ENCODE assay signal across 1 cellular context in the genomic region with DNA sequence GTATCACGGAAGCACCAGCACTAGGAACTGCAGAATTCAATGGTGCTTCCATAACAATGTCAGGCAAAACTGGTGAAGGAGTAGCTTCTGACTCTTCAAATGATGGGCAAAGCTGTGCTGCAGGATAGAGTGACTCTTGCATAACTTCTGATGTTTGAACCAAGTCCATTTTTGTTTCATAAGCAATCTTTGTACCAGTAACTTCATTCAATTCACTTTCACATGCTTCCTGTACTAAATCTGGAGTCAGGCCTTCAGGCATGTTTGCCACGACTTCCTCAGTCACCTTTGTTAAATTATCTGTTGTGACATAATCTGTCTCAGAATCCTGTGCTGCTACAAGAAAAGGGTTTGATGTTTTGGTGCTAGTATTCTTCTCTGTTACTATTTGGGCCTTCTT.
TF ChIP-seq lines count a peak whose summit lies in the region.

No MANE protein-coding gene starts in this region.

TF ChIP-seq in HepG2, 621 proteins besides CTCF, POLR2A, EP300 and RAD21 (continued from another document and continues in another):
- no peak for TF ChIP-seq NBN (conservative IDR thresholded peaks at IDR 0.05)
- TF ChIP-seq ZNF839 (CRISPR knock-in tag; IDR thresholded peaks at IDR 0.05; ENCODE audit: borderline replicate concordance), result no peak
- TF ChIP-seq NFIB (CRISPR knock-in tag; IDR thresholded peaks at IDR 0.05; ENCODE audit: borderline replicate concordance), result 0 out of 2 replicates have a peak, but pooled peaks have one; percentile 45
- TF ChIP-seq MAFF (IDR thresholded peaks at IDR 0.05; ENCODE audit: low read depth, low read length), result peak; percentile 53
- no peak for TF ChIP-seq ONECUT2 (CRISPR knock-in tag; IDR thresholded peaks at IDR 0.05)
- no peak for TF ChIP-seq ZNF616 (CRISPR knock-in tag; IDR thresholded peaks at IDR 0.05; ENCODE audit: low read depth)
- TF ChIP-seq, protein P1, sequence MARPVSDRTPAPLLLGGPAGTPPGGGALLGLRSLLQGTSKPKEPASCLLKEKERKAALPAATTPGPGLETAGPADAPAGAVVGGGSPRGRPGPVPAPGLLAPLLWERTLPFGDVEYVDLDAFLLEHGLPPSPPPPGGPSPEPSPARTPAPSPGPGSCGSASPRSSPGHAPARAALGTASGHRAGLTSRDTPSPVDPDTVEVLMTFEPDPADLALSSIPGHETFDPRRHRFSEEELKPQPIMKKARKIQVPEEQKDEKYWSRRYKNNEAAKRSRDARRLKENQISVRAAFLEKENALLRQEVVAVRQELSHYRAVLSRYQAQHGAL (CRISPR knock-in tag; IDR thresholded peaks at IDR 0.05; ENCODE audit: not compliant biosample characterization), result no peak
- TF ChIP-seq, protein P2, sequence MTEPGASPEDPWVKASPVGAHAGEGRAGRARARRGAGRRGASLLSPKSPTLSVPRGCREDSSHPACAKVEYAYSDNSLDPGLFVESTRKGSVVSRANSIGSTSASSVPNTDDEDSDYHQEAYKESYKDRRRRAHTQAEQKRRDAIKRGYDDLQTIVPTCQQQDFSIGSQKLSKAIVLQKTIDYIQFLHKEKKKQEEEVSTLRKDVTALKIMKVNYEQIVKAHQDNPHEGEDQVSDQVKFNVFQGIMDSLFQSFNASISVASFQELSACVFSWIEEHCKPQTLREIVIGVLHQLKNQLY (CRISPR knock-in tag; IDR thresholded peaks at IDR 0.05), result peak; percentile 59; the same call in 1 of the 2 replicates
- TF ChIP-seq TBX2 (CRISPR knock-in tag; IDR thresholded peaks at IDR 0.05; ENCODE audit: borderline replicate concordance), result peak; percentile 30; the same call in 1 of the 2 replicates
- TF ChIP-seq, protein P3, sequence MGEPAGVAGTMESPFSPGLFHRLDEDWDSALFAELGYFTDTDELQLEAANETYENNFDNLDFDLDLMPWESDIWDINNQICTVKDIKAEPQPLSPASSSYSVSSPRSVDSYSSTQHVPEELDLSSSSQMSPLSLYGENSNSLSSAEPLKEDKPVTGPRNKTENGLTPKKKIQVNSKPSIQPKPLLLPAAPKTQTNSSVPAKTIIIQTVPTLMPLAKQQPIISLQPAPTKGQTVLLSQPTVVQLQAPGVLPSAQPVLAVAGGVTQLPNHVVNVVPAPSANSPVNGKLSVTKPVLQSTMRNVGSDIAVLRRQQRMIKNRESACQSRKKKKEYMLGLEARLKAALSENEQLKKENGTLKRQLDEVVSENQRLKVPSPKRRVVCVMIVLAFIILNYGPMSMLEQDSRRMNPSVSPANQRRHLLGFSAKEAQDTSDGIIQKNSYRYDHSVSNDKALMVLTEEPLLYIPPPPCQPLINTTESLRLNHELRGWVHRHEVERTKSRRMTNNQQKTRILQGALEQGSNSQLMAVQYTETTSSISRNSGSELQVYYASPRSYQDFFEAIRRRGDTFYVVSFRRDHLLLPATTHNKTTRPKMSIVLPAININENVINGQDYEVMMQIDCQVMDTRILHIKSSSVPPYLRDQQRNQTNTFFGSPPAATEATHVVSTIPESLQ (CRISPR knock-in tag; conservative IDR thresholded peaks at IDR 0.05), result 0 out of 2 replicates have a peak, but pooled peaks have one; percentile 33
- TF ChIP-seq SNAPC2 (CRISPR knock-in tag; IDR thresholded peaks at IDR 0.05), result peak; percentile 70; the same call in 1 of the 2 replicates
- TF ChIP-seq, protein P4, sequence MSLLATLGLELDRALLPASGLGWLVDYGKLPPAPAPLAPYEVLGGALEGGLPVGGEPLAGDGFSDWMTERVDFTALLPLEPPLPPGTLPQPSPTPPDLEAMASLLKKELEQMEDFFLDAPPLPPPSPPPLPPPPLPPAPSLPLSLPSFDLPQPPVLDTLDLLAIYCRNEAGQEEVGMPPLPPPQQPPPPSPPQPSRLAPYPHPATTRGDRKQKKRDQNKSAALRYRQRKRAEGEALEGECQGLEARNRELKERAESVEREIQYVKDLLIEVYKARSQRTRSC (CRISPR knock-in tag; IDR thresholded peaks at IDR 0.05; ENCODE audit: low read depth), result no peak
- TF ChIP-seq, protein P5, sequence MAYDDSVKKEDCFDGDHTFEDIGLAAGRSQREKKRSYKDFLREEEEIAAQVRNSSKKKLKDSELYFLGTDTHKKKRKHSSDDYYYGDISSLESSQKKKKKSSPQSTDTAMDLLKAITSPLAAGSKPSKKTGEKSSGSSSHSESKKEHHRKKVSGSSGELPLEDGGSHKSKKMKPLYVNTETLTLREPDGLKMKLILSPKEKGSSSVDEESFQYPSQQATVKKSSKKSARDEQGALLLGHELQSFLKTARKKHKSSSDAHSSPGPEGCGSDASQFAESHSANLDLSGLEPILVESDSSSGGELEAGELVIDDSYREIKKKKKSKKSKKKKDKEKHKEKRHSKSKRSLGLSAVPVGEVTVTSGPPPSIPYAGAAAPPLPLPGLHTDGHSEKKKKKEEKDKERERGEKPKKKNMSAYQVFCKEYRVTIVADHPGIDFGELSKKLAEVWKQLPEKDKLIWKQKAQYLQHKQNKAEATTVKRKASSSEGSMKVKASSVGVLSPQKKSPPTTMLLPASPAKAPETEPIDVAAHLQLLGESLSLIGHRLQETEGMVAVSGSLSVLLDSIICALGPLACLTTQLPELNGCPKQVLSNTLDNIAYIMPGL (CRISPR knock-in tag; IDR thresholded peaks at IDR 0.05; ENCODE audit: borderline replicate concordance in 1 of 2, low read depth in 1 of 2), result peak in 1 of 2 experiments; percentile 19; a peak in 1 of 4 replicates
- no peak for TF ChIP-seq ZNF124 (CRISPR knock-in tag; IDR thresholded peaks at IDR 0.05)
- TF ChIP-seq GLI4 (CRISPR knock-in tag; IDR thresholded peaks at IDR 0.05; ENCODE audit: borderline replicate concordance), result no peak
- TF ChIP-seq ADNP (CRISPR knock-in tag; IDR thresholded peaks at IDR 0.05), result no peak
- TF ChIP-seq KMT2A (CRISPR knock-in tag; IDR thresholded peaks at IDR 0.05), result peak; percentile 53; the same call in 1 of the 2 replicates
- TF ChIP-seq ZNF790 (CRISPR knock-in tag; IDR thresholded peaks at IDR 0.05; ENCODE audit: borderline replicate concordance), result no peak
- TF ChIP-seq, protein P6, sequence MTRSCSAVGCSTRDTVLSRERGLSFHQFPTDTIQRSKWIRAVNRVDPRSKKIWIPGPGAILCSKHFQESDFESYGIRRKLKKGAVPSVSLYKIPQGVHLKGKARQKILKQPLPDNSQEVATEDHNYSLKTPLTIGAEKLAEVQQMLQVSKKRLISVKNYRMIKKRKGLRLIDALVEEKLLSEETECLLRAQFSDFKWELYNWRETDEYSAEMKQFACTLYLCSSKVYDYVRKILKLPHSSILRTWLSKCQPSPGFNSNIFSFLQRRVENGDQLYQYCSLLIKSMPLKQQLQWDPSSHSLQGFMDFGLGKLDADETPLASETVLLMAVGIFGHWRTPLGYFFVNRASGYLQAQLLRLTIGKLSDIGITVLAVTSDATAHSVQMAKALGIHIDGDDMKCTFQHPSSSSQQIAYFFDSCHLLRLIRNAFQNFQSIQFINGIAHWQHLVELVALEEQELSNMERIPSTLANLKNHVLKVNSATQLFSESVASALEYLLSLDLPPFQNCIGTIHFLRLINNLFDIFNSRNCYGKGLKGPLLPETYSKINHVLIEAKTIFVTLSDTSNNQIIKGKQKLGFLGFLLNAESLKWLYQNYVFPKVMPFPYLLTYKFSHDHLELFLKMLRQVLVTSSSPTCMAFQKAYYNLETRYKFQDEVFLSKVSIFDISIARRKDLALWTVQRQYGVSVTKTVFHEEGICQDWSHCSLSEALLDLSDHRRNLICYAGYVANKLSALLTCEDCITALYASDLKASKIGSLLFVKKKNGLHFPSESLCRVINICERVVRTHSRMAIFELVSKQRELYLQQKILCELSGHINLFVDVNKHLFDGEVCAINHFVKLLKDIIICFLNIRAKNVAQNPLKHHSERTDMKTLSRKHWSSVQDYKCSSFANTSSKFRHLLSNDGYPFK (CRISPR knock-in tag; IDR thresholded peaks at IDR 0.05; ENCODE audit: borderline replicate concordance), result no peak
- TF ChIP-seq RARA (CRISPR knock-in tag; IDR thresholded peaks at IDR 0.05), result peak; percentile 68
- TF ChIP-seq SP2 (CRISPR knock-in tag; IDR thresholded peaks at IDR 0.05), result no peak
- TF ChIP-seq, protein P7, sequence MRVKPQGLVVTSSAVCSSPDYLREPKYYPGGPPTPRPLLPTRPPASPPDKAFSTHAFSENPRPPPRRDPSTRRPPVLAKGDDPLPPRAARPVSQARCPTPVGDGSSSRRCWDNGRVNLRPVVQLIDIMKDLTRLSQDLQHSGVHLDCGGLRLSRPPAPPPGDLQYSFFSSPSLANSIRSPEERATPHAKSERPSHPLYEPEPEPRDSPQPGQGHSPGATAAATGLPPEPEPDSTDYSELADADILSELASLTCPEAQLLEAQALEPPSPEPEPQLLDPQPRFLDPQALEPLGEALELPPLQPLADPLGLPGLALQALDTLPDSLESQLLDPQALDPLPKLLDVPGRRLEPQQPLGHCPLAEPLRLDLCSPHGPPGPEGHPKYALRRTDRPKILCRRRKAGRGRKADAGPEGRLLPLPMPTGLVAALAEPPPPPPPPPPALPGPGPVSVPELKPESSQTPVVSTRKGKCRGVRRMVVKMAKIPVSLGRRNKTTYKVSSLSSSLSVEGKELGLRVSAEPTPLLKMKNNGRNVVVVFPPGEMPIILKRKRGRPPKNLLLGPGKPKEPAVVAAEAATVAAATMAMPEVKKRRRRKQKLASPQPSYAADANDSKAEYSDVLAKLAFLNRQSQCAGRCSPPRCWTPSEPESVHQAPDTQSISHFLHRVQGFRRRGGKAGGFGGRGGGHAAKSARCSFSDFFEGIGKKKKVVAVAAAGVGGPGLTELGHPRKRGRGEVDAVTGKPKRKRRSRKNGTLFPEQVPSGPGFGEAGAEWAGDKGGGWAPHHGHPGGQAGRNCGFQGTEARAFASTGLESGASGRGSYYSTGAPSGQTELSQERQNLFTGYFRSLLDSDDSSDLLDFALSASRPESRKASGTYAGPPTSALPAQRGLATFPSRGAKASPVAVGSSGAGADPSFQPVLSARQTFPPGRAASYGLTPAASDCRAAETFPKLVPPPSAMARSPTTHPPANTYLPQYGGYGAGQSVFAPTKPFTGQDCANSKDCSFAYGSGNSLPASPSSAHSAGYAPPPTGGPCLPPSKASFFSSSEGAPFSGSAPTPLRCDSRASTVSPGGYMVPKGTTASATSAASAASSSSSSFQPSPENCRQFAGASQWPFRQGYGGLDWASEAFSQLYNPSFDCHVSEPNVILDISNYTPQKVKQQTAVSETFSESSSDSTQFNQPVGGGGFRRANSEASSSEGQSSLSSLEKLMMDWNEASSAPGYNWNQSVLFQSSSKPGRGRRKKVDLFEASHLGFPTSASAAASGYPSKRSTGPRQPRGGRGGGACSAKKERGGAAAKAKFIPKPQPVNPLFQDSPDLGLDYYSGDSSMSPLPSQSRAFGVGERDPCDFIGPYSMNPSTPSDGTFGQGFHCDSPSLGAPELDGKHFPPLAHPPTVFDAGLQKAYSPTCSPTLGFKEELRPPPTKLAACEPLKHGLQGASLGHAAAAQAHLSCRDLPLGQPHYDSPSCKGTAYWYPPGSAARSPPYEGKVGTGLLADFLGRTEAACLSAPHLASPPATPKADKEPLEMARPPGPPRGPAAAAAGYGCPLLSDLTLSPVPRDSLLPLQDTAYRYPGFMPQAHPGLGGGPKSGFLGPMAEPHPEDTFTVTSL (CRISPR knock-in tag; IDR thresholded peaks at IDR 0.05; ENCODE audit: borderline replicate concordance), result peak; percentile 58
- no peak for TF ChIP-seq ZBTB42 (CRISPR knock-in tag; IDR thresholded peaks at IDR 0.05)
- peak; percentile 73 for TF ChIP-seq KDM1A (CRISPR knock-in tag; IDR thresholded peaks at IDR 0.05)
- TF ChIP-seq GABPA (IDR thresholded peaks at IDR 0.05; ENCODE audit: low read depth, low read length), result no peak
- no peak for TF ChIP-seq GABPA (CRISPR knock-in tag; IDR thresholded peaks at IDR 0.05; ENCODE audit: low read depth)
- TF ChIP-seq ZNF670 (CRISPR knock-in tag; IDR thresholded peaks at IDR 0.05; ENCODE audit: borderline replicate concordance), result 0 out of 2 replicates have a peak, but pooled peaks have one; percentile 59
- peak; percentile 47 to 69 for TF ChIP-seq MAFK (conservative IDR thresholded peaks at IDR 0.05 in 1 of 2, IDR thresholded peaks at IDR 0.05 in 1 of 2; ENCODE audit: low read length in 2 of 2)
- TF ChIP-seq, protein P8, sequence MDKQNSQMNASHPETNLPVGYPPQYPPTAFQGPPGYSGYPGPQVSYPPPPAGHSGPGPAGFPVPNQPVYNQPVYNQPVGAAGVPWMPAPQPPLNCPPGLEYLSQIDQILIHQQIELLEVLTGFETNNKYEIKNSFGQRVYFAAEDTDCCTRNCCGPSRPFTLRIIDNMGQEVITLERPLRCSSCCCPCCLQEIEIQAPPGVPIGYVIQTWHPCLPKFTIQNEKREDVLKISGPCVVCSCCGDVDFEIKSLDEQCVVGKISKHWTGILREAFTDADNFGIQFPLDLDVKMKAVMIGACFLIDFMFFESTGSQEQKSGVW (CRISPR knock-in tag; IDR thresholded peaks at IDR 0.05; ENCODE audit: borderline replicate concordance), result no peak
- no peak for TF ChIP-seq ZNF225 (CRISPR knock-in tag; IDR thresholded peaks at IDR 0.05)
- TF ChIP-seq SPEN (CRISPR knock-in tag; IDR thresholded peaks at IDR 0.05; ENCODE audit: low read depth), result 0 out of 2 replicates have a peak, but pooled peaks have one; percentile 40
- TF ChIP-seq, protein P9, sequence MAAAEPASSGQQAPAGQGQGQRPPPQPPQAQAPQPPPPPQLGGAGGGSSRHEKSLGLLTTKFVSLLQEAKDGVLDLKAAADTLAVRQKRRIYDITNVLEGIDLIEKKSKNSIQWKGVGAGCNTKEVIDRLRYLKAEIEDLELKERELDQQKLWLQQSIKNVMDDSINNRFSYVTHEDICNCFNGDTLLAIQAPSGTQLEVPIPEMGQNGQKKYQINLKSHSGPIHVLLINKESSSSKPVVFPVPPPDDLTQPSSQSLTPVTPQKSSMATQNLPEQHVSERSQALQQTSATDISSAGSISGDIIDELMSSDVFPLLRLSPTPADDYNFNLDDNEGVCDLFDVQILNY (CRISPR knock-in tag; conservative IDR thresholded peaks at IDR 0.05), result no peak
- no peak for TF ChIP-seq JARID2 (CRISPR knock-in tag; IDR thresholded peaks at IDR 0.05; ENCODE audit: insufficient replicate concordance)
- TF ChIP-seq ZFY (CRISPR knock-in tag; IDR thresholded peaks at IDR 0.05), result peak; percentile 32; the same call in 1 of the 2 replicates
- peak; percentile 71; the same call in 1 of the 2 replicates for TF ChIP-seq FOXJ3 (CRISPR knock-in tag; IDR thresholded peaks at IDR 0.05; ENCODE audit: borderline replicate concordance)
- TF ChIP-seq BCL6 (CRISPR knock-in tag; IDR thresholded peaks at IDR 0.05), result peak; percentile 69
- TF ChIP-seq NFYB (CRISPR knock-in tag; IDR thresholded peaks at IDR 0.05), result no peak
- TF ChIP-seq, protein P10, sequence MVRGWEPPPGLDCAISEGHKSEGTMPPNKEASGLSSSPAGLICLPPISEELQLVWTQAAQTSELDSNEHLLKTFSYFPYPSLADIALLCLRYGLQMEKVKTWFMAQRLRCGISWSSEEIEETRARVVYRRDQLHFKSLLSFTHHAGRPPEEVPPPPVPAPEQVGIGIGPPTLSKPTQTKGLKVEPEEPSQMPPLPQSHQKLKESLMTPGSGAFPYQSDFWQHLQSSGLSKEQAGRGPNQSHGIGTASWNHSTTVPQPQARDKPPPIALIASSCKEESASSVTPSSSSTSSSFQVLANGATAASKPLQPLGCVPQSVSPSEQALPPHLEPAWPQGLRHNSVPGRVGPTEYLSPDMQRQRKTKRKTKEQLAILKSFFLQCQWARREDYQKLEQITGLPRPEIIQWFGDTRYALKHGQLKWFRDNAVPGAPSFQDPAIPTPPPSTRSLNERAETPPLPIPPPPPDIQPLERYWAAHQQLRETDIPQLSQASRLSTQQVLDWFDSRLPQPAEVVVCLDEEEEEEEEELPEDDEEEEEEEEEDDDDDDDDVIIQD (CRISPR knock-in tag; IDR thresholded peaks at IDR 0.05; ENCODE audit: low read depth), result peak; percentile 84
- TF ChIP-seq NR2F6 (IDR thresholded peaks at IDR 0.05), result no peak
- TF ChIP-seq NR2F6 (CRISPR knock-in tag; IDR thresholded peaks at IDR 0.05), result peak; percentile 45; the same call in 1 of the 2 replicates
- 0 out of 2 replicates have a peak, but pooled peaks have one; percentile 76 for TF ChIP-seq MEF2D (CRISPR knock-in tag; IDR thresholded peaks at IDR 0.05)
- peak; percentile 62; the same call in 1 of the 2 replicates for TF ChIP-seq NCOR1 (IDR thresholded peaks at IDR 0.05; ENCODE audit: borderline replicate concordance, low read length)
- no peak for TF ChIP-seq ZNF337 (CRISPR knock-in tag; IDR thresholded peaks at IDR 0.05; ENCODE audit: borderline replicate concordance, low read depth)
- peak; percentile 38; the same call in 1 of the 2 replicates for TF ChIP-seq ZNF816 (CRISPR knock-in tag; IDR thresholded peaks at IDR 0.05; ENCODE audit: borderline replicate concordance)
